Comparison of ENCODE assay signal across 2 cellular contexts in the genomic region with DNA sequence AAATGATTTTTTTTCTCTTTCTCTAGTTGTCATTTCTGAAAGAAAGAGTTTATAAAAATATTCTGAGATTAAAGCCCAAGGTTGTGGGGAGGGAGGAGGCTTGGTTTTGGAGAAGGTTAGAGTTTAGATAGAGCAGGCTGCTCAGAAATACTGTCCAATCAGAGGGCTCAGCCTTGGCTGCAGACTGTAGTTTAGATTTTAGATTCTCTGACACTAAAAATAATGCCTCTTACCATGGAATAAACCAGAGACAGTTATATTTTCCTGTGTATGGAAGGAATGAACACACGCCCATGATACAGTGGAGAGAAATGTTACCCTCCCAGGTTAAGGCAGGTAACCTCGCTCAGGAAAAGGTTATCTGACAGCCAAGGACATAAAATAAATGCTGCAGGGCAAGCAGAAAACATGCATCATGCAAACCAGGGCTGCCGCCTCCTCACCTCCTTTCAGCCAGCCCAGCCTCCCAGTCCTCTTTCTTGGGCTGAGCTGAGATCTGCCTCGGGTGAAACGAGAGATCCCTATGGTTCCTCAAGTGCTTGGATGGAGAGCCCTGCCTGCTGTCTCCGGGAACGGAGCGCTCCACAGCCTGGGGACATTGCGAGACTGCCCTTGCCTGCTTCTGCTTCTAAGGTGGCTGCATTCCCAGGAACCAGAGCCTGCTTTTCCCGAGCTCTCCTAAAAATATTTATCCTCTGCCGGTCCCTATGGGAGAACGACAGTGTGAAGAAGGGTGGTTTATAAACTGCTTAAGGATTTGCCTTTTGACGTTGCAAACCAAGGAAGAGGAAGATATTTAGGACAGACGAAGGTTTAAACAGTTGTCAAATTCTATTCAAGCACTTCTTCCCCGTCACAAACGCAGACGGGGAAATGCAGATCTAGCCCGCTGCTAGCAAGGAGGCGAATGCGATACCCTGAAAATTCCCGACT.
TF ChIP-seq lines count a peak whose summit lies in the region.

No MANE protein-coding gene starts in this region.

TF ChIP-seq in IMR-90, 13 proteins besides CTCF, POLR2A, EP300 and RAD21:
- TF ChIP-seq MAFK (IDR thresholded peaks at IDR 0.05; ENCODE audit: low read depth, low read length): no peak
- no peak for TF ChIP-seq RCOR1 (IDR thresholded peaks at IDR 0.05; ENCODE audit: insufficient replicate concordance, low read length)
- no peak for TF ChIP-seq BHLHE40 (IDR thresholded peaks at IDR 0.05; ENCODE audit: low read depth, low read length)
- no peak for TF ChIP-seq NFE2L2 (IDR thresholded peaks at IDR 0.05; ENCODE audit: low read depth, low read length)
- TF ChIP-seq SMC3 (IDR thresholded peaks at IDR 0.05; ENCODE audit: low read depth, low read length): no peak
- TF ChIP-seq, protein P1, sequence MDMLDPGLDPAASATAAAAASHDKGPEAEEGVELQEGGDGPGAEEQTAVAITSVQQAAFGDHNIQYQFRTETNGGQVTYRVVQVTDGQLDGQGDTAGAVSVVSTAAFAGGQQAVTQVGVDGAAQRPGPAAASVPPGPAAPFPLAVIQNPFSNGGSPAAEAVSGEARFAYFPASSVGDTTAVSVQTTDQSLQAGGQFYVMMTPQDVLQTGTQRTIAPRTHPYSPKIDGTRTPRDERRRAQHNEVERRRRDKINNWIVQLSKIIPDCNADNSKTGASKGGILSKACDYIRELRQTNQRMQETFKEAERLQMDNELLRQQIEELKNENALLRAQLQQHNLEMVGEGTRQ (IDR thresholded peaks at IDR 0.05; ENCODE audit: low read depth, low read length): no peak
- no peak for TF ChIP-seq FOS (IDR thresholded peaks at IDR 0.05; ENCODE audit: low read depth, low read length)
- no peak for TF ChIP-seq CHD1 (IDR thresholded peaks at IDR 0.05; ENCODE audit: low read depth, low read length)
- no peak for TF ChIP-seq CEBPB (IDR thresholded peaks at IDR 0.05; ENCODE audit: low read depth, low read length)
- no peak for TF ChIP-seq RFX5 (IDR thresholded peaks at IDR 0.05; ENCODE audit: low read depth, low read length)
- no peak for TF ChIP-seq MXI1 (IDR thresholded peaks at IDR 0.05; ENCODE audit: borderline replicate concordance, low read depth, low read length)
- no peak for TF ChIP-seq MAZ (IDR thresholded peaks at IDR 0.05; ENCODE audit: borderline replicate concordance, low read depth, low read length)
- TF ChIP-seq, protein P2, sequence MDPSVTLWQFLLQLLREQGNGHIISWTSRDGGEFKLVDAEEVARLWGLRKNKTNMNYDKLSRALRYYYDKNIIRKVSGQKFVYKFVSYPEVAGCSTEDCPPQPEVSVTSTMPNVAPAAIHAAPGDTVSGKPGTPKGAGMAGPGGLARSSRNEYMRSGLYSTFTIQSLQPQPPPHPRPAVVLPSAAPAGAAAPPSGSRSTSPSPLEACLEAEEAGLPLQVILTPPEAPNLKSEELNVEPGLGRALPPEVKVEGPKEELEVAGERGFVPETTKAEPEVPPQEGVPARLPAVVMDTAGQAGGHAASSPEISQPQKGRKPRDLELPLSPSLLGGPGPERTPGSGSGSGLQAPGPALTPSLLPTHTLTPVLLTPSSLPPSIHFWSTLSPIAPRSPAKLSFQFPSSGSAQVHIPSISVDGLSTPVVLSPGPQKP (IDR thresholded peaks at IDR 0.05; ENCODE audit: borderline replicate concordance, low read depth, low read length): no peak

TF ChIP-seq in WTC11, 78 proteins besides CTCF, POLR2A, EP300 and RAD21:
- TF ChIP-seq FOXP1 (CRISPR knock-in tag; IDR thresholded peaks at IDR 0.05; ENCODE audit: borderline replicate concordance): no peak
- no peak for TF ChIP-seq RORB (CRISPR knock-in tag; IDR thresholded peaks at IDR 0.05)
- no peak for TF ChIP-seq FOXJ3 (CRISPR knock-in tag; IDR thresholded peaks at IDR 0.05; ENCODE audit: borderline replicate concordance)
- 0 out of 2 replicates have a peak, but pooled peaks have one; percentile 34 for TF ChIP-seq MYBL2 (CRISPR knock-in tag; IDR thresholded peaks at IDR 0.05)
TF ChIP-seq in WTC11: peak in this region for 1.
